8 cellular contexts compared by ENCODE assay signal in the genomic region with DNA sequence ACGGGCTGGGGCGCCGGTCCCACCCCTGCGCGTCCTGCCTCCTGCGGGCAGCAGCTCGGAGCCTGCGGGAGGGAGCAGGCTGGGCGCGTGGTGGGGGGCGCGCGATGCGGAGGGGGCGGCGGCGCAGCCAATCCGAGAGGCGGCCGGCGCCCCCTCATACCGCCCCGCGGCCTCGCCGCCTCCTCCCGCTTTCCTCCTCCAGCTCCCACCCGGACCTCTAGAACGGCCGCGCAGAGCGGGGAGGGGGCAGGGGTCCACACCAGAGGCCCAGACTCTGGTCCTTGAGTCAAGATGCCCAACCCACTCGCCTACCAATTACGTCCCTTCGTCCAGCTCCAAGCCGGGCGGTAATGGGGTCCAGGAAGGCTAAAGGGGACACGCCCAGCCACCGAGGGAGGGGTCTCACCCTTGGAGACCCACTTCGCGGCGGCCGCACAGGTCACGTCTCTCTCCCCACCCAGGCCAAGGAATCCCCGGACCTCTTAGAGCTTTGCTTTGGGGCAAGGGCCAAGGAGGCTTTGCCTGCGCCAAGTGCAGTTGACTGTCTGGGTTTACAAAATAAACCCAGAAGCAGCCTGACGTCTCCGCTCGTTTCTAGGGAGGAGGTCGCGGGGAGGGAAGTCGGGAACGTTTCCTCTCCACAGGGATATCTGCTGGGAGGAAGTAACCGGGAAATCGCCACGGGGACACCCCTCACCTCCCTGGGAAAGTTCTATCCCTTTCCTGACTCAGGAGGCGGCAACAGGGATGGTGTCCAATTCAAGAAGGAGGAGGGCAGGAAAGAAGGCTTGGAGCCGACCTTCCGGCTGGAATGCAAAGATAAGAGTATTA.
DNase-seq lines count a peak whose midpoint lies in the region; ATAC-seq and TF ChIP-seq lines count a peak whose summit lies in the region.

A gene with protein sequence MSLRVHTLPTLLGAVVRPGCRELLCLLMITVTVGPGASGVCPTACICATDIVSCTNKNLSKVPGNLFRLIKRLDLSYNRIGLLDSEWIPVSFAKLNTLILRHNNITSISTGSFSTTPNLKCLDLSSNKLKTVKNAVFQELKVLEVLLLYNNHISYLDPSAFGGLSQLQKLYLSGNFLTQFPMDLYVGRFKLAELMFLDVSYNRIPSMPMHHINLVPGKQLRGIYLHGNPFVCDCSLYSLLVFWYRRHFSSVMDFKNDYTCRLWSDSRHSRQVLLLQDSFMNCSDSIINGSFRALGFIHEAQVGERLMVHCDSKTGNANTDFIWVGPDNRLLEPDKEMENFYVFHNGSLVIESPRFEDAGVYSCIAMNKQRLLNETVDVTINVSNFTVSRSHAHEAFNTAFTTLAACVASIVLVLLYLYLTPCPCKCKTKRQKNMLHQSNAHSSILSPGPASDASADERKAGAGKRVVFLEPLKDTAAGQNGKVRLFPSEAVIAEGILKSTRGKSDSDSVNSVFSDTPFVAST (minus strand): TSS at position 66 of the 831 bp plus-strand sequence. CDS start 957 bp downstream, outside the sequence.

- peaks cover 2% of the 10 kb centered on the region for H3K4me1 ChIP-seq in iPS DF 6.9 (ENCODE audit: control insufficient read depth, insufficient read depth, low read length)

- H3K9me3 ChIP-seq in iPS DF 6.9 (ENCODE audit: control insufficient read depth, insufficient read depth, low read length) = no peaks in the 10 kb centered on the region

- TF ChIP-seq CTCF in astrocyte of the spinal cord (IDR thresholded peaks at IDR 0.05; ENCODE audit: low read depth, low read length) = no peak
- no peak for TF ChIP-seq CTCF in retinal pigment epithelial cell (conservative IDR thresholded peaks at IDR 0.05; ENCODE audit: low read depth, low read length)

- ATAC-seq in GM18498 (IDR thresholded peaks at IDR 0.05; ENCODE audit: unreplicated experiment) (peak; percentile 21), HG03139 (IDR thresholded peaks at IDR 0.05; ENCODE audit: unreplicated experiment) (peak; percentile 37)

- peak; percentile 31 for DNase-seq in SW480 (ENCODE audit: low spot score)
- DNase-seq in astrocyte of the spinal cord (ENCODE audit: low read depth, low spot score) = peak; percentile 75
- DNase-seq in iPS DF 6.9 (ENCODE audit: low read depth, low spot score) = no peak
- DNase-seq in retinal pigment epithelial cell (ENCODE audit: low read depth) = no peak
- no peak for DNase-seq in NCI-H2171 (lab: John Stamatoyannopoulos, UW)
- no peak for DNase-seq in NCI-H1105 treated with DMSO at 0.1 percent for 48 hours (lab: John Stamatoyannopoulos, UW)

- peaks cover 7% of the 10 kb centered on the region for H3K27me3 ChIP-seq in iPS DF 6.9 (ENCODE audit: control insufficient read depth, insufficient read depth, low read length)

- no peaks in the 10 kb centered on the region for H3K36me3 ChIP-seq in iPS DF 6.9 (ENCODE audit: control insufficient read depth, insufficient read depth, low read length)

- H3K27ac ChIP-seq in iPS DF 6.9 (ENCODE audit: low read length) = no peak within 1 kb of the TSS

- H3K4me3 ChIP-seq in astrocyte of the spinal cord (ENCODE audit: low read depth, low read length) = peak within 1 kb of the TSS; percentile 69
- H3K4me3 ChIP-seq in iPS DF 6.9 (ENCODE audit: low read length) = peak within 1 kb of the TSS; percentile 53; the same call in 1 of the 2 replicates
- H3K4me3 ChIP-seq in retinal pigment epithelial cell (ENCODE audit: low read length) = peak within 1 kb of the TSS; percentile 74

- in situ Hi-C loops in astrocyte of the spinal cord (cut with HindIII; ENCODE audit: low sequenced_read_pairs) = no loop called here

- WGBS in iPS DF 6.9 (ENCODE audit: insufficient coverage, insufficient read length) = no CpG with 5 or more reads among the region's 59 CpGs

Comparison
In these comparisons a context has a peak if more than half of its experiments do, and no peak if none do; other contexts are left out.
1. DNase-seq: peak in SW480 (single experiment) and astrocyte of the spinal cord (single experiment); none in iPS DF 6.9 (single experiment), retinal pigment epithelial cell (single experiment), NCI-H2171 (single experiment) and NCI-H1105 treated with DMSO at 0.1 percent for 48 hours (single experiment).
2. Peak in every context shown above with its lines, with median percentiles within 50 percentile points of each other: H3K4me3 ChIP-seq.